Comparison of ENCODE assay signal across 1 cellular context in genomic region chr14:94165744-94166143, GRCh38.
TF ChIP-seq lines count a peak whose summit lies in the region.

No MANE protein-coding gene starts in this region.

TF ChIP-seq in HepG2, 621 proteins besides CTCF, POLR2A, EP300 and RAD21:
- TF ChIP-seq, protein P1, sequence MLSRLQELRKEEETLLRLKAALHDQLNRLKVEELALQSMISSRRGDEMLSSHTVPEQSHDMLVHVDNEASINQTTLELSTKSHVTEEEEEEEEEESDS (CRISPR knock-in tag; IDR thresholded peaks at IDR 0.05; ENCODE audit: borderline replicate concordance), result no peak
